ENCODE assay signal across 1 cellular context in genomic region chr21:34819357-34819999, GRCh38.
A peak's percentile ranks its signal among the peaks of the same experiment; 100 is the strongest.
TF ChIP-seq lines count a peak whose summit lies in the region.

No MANE protein-coding gene starts in this region.

TF ChIP-seq in HepG2, 621 proteins besides CTCF, POLR2A, EP300 and RAD21:
- TF ChIP-seq ZNF441 (CRISPR knock-in tag; IDR thresholded peaks at IDR 0.05; ENCODE audit: borderline replicate concordance) (no peak), BCLAF1 (IDR thresholded peaks at IDR 0.05) (no peak), XRCC5 (optimal IDR thresholded peaks at IDR 0.05; ENCODE audit: low read length) (peak; percentile 19), AGO2 (optimal IDR thresholded peaks at IDR 0.05; ENCODE audit: low read depth, low read length) (peak; percentile 48), ZNF431 (CRISPR knock-in tag; IDR thresholded peaks at IDR 0.05; ENCODE audit: borderline replicate concordance, low read depth) (no peak), SAFB2 (CRISPR knock-in tag; IDR thresholded peaks at IDR 0.05; ENCODE audit: borderline replicate concordance, low read depth) (no peak), ZBTB8A (CRISPR knock-in tag; IDR thresholded peaks at IDR 0.05; ENCODE audit: borderline replicate concordance, low read depth) (no peak), ZNF446 (CRISPR knock-in tag; IDR thresholded peaks at IDR 0.05) (no peak), PTBP1 (IDR thresholded peaks at IDR 0.05; ENCODE audit: low read depth, low read length, poor library complexity, severe bottlenecking) (peak; percentile 43), RAD51 (IDR thresholded peaks at IDR 0.05; ENCODE audit: borderline replicate concordance) (no peak), HBP1 (CRISPR knock-in tag; IDR thresholded peaks at IDR 0.05; ENCODE audit: low read depth) (0 out of 2 replicates have a peak, but pooled peaks have one; percentile 52), ZNF124 (CRISPR knock-in tag; IDR thresholded peaks at IDR 0.05) (no peak), TBX2 (CRISPR knock-in tag; IDR thresholded peaks at IDR 0.05; ENCODE audit: borderline replicate concordance) (peak; percentile 13; the same call in 1 of the 2 replicates), ZFP82 (CRISPR knock-in tag; IDR thresholded peaks at IDR 0.05; ENCODE audit: borderline replicate concordance) (no peak), ZSCAN20 (CRISPR knock-in tag; IDR thresholded peaks at IDR 0.05; ENCODE audit: borderline replicate concordance) (no peak), THRA (CRISPR knock-in tag; IDR thresholded peaks at IDR 0.05; ENCODE audit: borderline replicate concordance) (no peak), ZNF772 (CRISPR knock-in tag; IDR thresholded peaks at IDR 0.05) (0 out of 2 replicates have a peak, but pooled peaks have one; percentile 24), TFE3 (CRISPR knock-in tag; IDR thresholded peaks at IDR 0.05) (no peak), ZXDC (CRISPR knock-in tag; IDR thresholded peaks at IDR 0.05) (no peak), ZNF326 (CRISPR knock-in tag; IDR thresholded peaks at IDR 0.05; ENCODE audit: borderline replicate concordance) (no peak), ZNF737 (CRISPR knock-in tag; IDR thresholded peaks at IDR 0.05; ENCODE audit: borderline replicate concordance) (no peak), ZBTB38 (CRISPR knock-in tag; IDR thresholded peaks at IDR 0.05) (0 out of 2 replicates have a peak, but pooled peaks have one; percentile 41), ZNF512B (CRISPR knock-in tag; IDR thresholded peaks at IDR 0.05; ENCODE audit: borderline replicate concordance) (no peak), ZNF121 (CRISPR knock-in tag; IDR thresholded peaks at IDR 0.05) (no peak), HDAC2 (CRISPR knock-in tag; IDR thresholded peaks at IDR 0.05) (no peak), NCOA1 (CRISPR knock-in tag; IDR thresholded peaks at IDR 0.05) (no peak), HNRNPL (IDR thresholded peaks at IDR 0.05; ENCODE audit: low read depth, low read length) (0 out of 2 replicates have a peak, but pooled peaks have one; percentile 21), NRL (CRISPR knock-in tag; IDR thresholded peaks at IDR 0.05; ENCODE audit: borderline replicate concordance) (no peak), ZNF883 (CRISPR knock-in tag; IDR thresholded peaks at IDR 0.05; ENCODE audit: not compliant biosample characterization) (no peak), MTF1 (CRISPR knock-in tag; IDR thresholded peaks at IDR 0.05) (no peak), HNRNPLL (IDR thresholded peaks at IDR 0.05; ENCODE audit: low read depth, low read length, poor library complexity, severe bottlenecking) (peak; percentile 22), TAF1 (CRISPR knock-in tag; IDR thresholded peaks at IDR 0.05) (no peak)
TF ChIP-seq in HepG2: peak in this region for 9.
